In genomic region chr2:194553969-194554368, GRCh38 we compare ENCODE assay signal across 30 cellular contexts.
"Had no signal": no experiment of that assay in that cellular context is flagged by ENCODE, and none has a peak within 500 bp of the region (broad histone marks: within the 10 kb centered on the region; RNA-seq: fewer than 3 reads in every experiment).

No MANE protein-coding gene starts in this region.

- H3K4me3 Mint-ChIP-seq: naive thymus-derived CD4-positive, alpha-beta T cell; natural killer cell; nephron; neural progenitor cell; stimulated activated effector memory CD8-positive, alpha-beta T cell treated with anti-CD3 and anti-CD28 coated beads, Interleukin-12 subunit alpha, Interleukin-12 subunit beta, amount 100 ng/mL, for 72 hours; stimulated activated naive B cell treated with anti-CD40 and anti-IgM and Interleukin-4, amounts not matched to agents 10 μg/mL and 1 μg/mL and 100 μg/mL, for 72 hours; stimulated activated naive CD8-positive, alpha-beta T cell treated with anti-CD3 and anti-CD28 coated beads, Interleukin-15, Interleukin-2, amounts not matched to agents 100 ng/mL and 50 ng/mL, for 24 hours had no signal

- ATAC-seq: naive thymus-derived CD4-positive, alpha-beta T cell; natural killer cell; psoas muscle; right cardiac atrium; right lobe of liver; stimulated activated effector memory CD8-positive, alpha-beta T cell treated with anti-CD3 and anti-CD28 coated beads, Interleukin-12 subunit alpha, Interleukin-12 subunit beta, amount 100 ng/mL, for 72 hours; stimulated activated naive B cell treated with anti-CD40 and anti-IgM and Interleukin-4, amounts not matched to agents 10 μg/mL and 1 μg/mL and 100 μg/mL, for 72 hours had no signal

- H3K9me3 Mint-ChIP-seq: naive thymus-derived CD4-positive, alpha-beta T cell; nephron; neural progenitor cell; stimulated activated effector memory CD8-positive, alpha-beta T cell treated with anti-CD3 and anti-CD28 coated beads, Interleukin-12 subunit alpha, Interleukin-12 subunit beta, amount 100 ng/mL, for 72 hours; stimulated activated naive B cell treated with anti-CD40 and anti-IgM and Interleukin-4, amounts not matched to agents 10 μg/mL and 1 μg/mL and 100 μg/mL, for 72 hours; stimulated activated naive CD8-positive, alpha-beta T cell treated with anti-CD3 and anti-CD28 coated beads, Interleukin-15, Interleukin-2, amounts not matched to agents 100 ng/mL and 50 ng/mL, for 24 hours had no signal

- H2AFZ ChIP-seq: neural progenitor cell, parathyroid adenoma had no signal

- H3K27ac Mint-ChIP-seq: naive thymus-derived CD4-positive, alpha-beta T cell; natural killer cell; nephron; neural progenitor cell; progenitor cell of endocrine pancreas; stimulated activated effector memory CD8-positive, alpha-beta T cell treated with anti-CD3 and anti-CD28 coated beads, Interleukin-12 subunit alpha, Interleukin-12 subunit beta, amount 100 ng/mL, for 72 hours; stimulated activated naive B cell treated with anti-CD40 and anti-IgM and Interleukin-4, amounts not matched to agents 10 μg/mL and 1 μg/mL and 100 μg/mL, for 72 hours; stimulated activated naive CD8-positive, alpha-beta T cell treated with anti-CD3 and anti-CD28 coated beads, Interleukin-15, Interleukin-2, amounts not matched to agents 100 ng/mL and 50 ng/mL, for 24 hours had no signal

- H3K36me3 Mint-ChIP-seq: naive thymus-derived CD4-positive, alpha-beta T cell; natural killer cell; neural progenitor cell; stimulated activated effector memory CD8-positive, alpha-beta T cell treated with anti-CD3 and anti-CD28 coated beads, Interleukin-12 subunit alpha, Interleukin-12 subunit beta, amount 100 ng/mL, for 72 hours; stimulated activated naive B cell treated with anti-CD40 and anti-IgM and Interleukin-4, amounts not matched to agents 10 μg/mL and 1 μg/mL and 100 μg/mL, for 72 hours had no signal

- FAIRE-seq: small intestine had no signal

- H3K27me3 ChIP-seq: neural progenitor cell, ovary, right lobe of liver, sigmoid colon, stomach, suprapubic skin, thyroid gland, tibial nerve, upper lobe of left lung, uterus had no signal

- DNase-seq: naive thymus-derived CD4-positive, alpha-beta T cell; natural killer cell; occipital lobe; ovary; posterior cingulate gyrus; psoas muscle; right cardiac atrium; right lobe of liver; sigmoid colon; small intestine; stimulated activated CD4-positive, alpha-beta T cell treated with anti-CD3 and anti-CD28 coated beads, Interleukin-15, amount 100 ng/mL, for 24 hours; stimulated activated CD4-positive, alpha-beta T cell treated with anti-CD3 and anti-CD28 coated beads, Interleukin-2, amount 100 ng/mL, for 24 hours; stimulated activated CD4-positive, alpha-beta T cell treated with anti-CD3 and anti-CD28 coated beads, Interleukin-2, amount 100 ng/mL, for 48 hours; stimulated activated CD4-positive, alpha-beta T cell treated with anti-CD3 and anti-CD28 coated beads, Interleukin-4, amount 100 ng/mL, for 24 hours; stimulated activated naive B cell treated with anti-CD40 and anti-IgM and Interleukin-4, amounts not matched to agents 10 μg/mL and 1 μg/mL and 100 μg/mL, for 72 hours; stimulated activated naive CD4-positive, alpha-beta T cell treated with Interleukin-2 at 50 U/mL for 16 hours; stomach; thyroid gland; trophoblast cell; upper lobe of left lung; uterus had no signal

- H3K4me3 ChIP-seq: neural progenitor cell, ovary, psoas muscle, right lobe of liver, sigmoid colon, stomach, suprapubic skin, thoracic aorta, thyroid gland, tibial nerve, upper lobe of left lung, uterus had no signal

- H3K27ac ChIP-seq: neural progenitor cell, ovary, parathyroid adenoma, psoas muscle, right lobe of liver, sigmoid colon, stomach, suprapubic skin, thoracic aorta, thyroid gland, tibial nerve, upper lobe of left lung, uterus had no signal

- H3K36me3 ChIP-seq: neural progenitor cell, ovary, right lobe of liver, sigmoid colon, stomach, suprapubic skin, thoracic aorta, thyroid gland, tibial nerve, upper lobe of left lung, uterus had no signal

- H3K9me3 ChIP-seq: ovary, psoas muscle, right lobe of liver, sigmoid colon, stomach, suprapubic skin, thoracic aorta, thyroid gland, tibial nerve, upper lobe of left lung, uterus had no signal

- H3K79me2 ChIP-seq: parathyroid adenoma had no signal

- H3K9ac ChIP-seq: neural progenitor cell, parathyroid adenoma had no signal

- H3K4me2 ChIP-seq: neural progenitor cell had no signal

- H3K4me1 Mint-ChIP-seq: naive thymus-derived CD4-positive, alpha-beta T cell; natural killer cell; stimulated activated effector memory CD8-positive, alpha-beta T cell treated with anti-CD3 and anti-CD28 coated beads, Interleukin-12 subunit alpha, Interleukin-12 subunit beta, amount 100 ng/mL, for 72 hours; stimulated activated naive B cell treated with anti-CD40 and anti-IgM and Interleukin-4, amounts not matched to agents 10 μg/mL and 1 μg/mL and 100 μg/mL, for 72 hours had no signal

- H3K27me3 Mint-ChIP-seq: progenitor cell of endocrine pancreas; stimulated activated naive B cell treated with anti-CD40 and anti-IgM and Interleukin-4, amounts not matched to agents 10 μg/mL and 1 μg/mL and 100 μg/mL, for 72 hours; stimulated activated naive CD8-positive, alpha-beta T cell treated with anti-CD3 and anti-CD28 coated beads, Interleukin-15, Interleukin-2, amounts not matched to agents 100 ng/mL and 50 ng/mL, for 24 hours had no signal

- H3K4me1 ChIP-seq: neural progenitor cell, parathyroid adenoma, psoas muscle, right lobe of liver, sigmoid colon, stomach, suprapubic skin, thyroid gland, tibial nerve, upper lobe of left lung, uterus had no signal
